ENCODE assay signal across 19 cellular contexts in genomic region chr6:6491761-6492160, GRCh38.
A peak's percentile ranks its signal among the peaks of the same experiment; 100 is the strongest.
DNase-seq lines count a peak whose midpoint lies in the region; ATAC-seq and TF ChIP-seq lines count a peak whose summit lies in the region.
"Had no signal": no experiment of that assay in that cellular context is flagged by ENCODE, and none has a peak within 500 bp of the region (broad histone marks: within the 10 kb centered on the region; RNA-seq: fewer than 3 reads in every experiment).

No MANE protein-coding gene starts in this region.

- H3F3A ChIP-seq in OCI-LY1 (ENCODE audit: insufficient read depth, low read length) = no peaks in the 10 kb centered on the region

- 82% methylated on average over 4 of the region's 4 CpGs for WGBS in right cardiac atrium

- peak overlapping the region; percentile 4 to 64 for H3K27ac Mint-ChIP-seq in effector memory CD8-positive, alpha-beta T cell
- H3K27ac Mint-ChIP-seq: B cell; CD4-positive, alpha-beta T cell; CD8-positive, alpha-beta T cell had no signal

- intact Hi-C loops in Right ventricle myocardium superior (cut with DNase I) = no loop called here
- intact Hi-C loops in right cardiac atrium (cut with DNase I) = loop anchor here in 1 of 4 donors (10.0 kb wide), 1 partner anchor 437 kb away; no protein-coding TSS in a partner anchor

- H2AFZ ChIP-seq in OCI-LY1 (ENCODE audit: low read length) = no peak overlapping the region

- no peaks in the 10 kb centered on the region for H3K4me1 ChIP-seq in right cardiac atrium (ENCODE audit: control insufficient read depth, insufficient read depth, low read length)
- peaks cover 62% of the 10 kb centered on the region for H3K4me1 ChIP-seq in BLaER1
- peaks cover 30% of the 10 kb centered on the region for H3K4me1 ChIP-seq in OCI-LY1 (ENCODE audit: insufficient read depth, low read length, severe bottlenecking)
- H3K4me1 ChIP-seq: A549, Caco-2 had no signal

- H3K27me3 Mint-ChIP-seq in effector memory CD8-positive, alpha-beta T cell = peaks cover 9 to 14% of the 10 kb centered on the region in 2 donors

- no peak for DNase-seq in Right ventricle myocardium superior
- DNase-seq in right cardiac atrium = no peak
- DNase-seq in effector memory CD8-positive, alpha-beta T cell = no peak
- DNase-seq in SIG-M5 treated with dmso at 0.1 percent for 504 hours (lab: John Stamatoyannopoulos, UW; ENCODE audit: unreplicated experiment) = no peak
- DNase-seq in activated effector memory CD4-positive, alpha-beta T cell treated with anti-CD3 and anti-CD28 coated beads, Interleukin-2, amount 50 U/mL, for 16 hours = no peak
- DNase-seq: AML-193; Caco-2; Calu3; CD4-positive, alpha-beta T cell; CD8-positive, alpha-beta T cell; DMS79 treated with DMSO at 0.1 percent for 48 hours; GF-D8 had no signal

- peaks cover 7% of the 10 kb centered on the region for H3K36me3 Mint-ChIP-seq in effector memory CD8-positive, alpha-beta T cell (ENCODE audit: insufficient read depth)
- H3K36me3 Mint-ChIP-seq: CD8-positive, alpha-beta T cell had no signal

- H3K4me1 Mint-ChIP-seq in effector memory CD8-positive, alpha-beta T cell (ENCODE audit: low read depth in 2 of 2) = peaks cover 6 to 7% of the 10 kb centered on the region in 2 donors

- no peaks in the 10 kb centered on the region for H3K9me3 ChIP-seq in right cardiac atrium (ENCODE audit: control insufficient read depth, low read length)
- no peaks in the 10 kb centered on the region for H3K9me3 ChIP-seq in BLaER1
- H3K9me3 ChIP-seq in OCI-LY1 (ENCODE audit: low read length) = no peaks in the 10 kb centered on the region
- H3K9me3 ChIP-seq: A549, Caco-2 had no signal

- H3K79me2 ChIP-seq in OCI-LY1 (ENCODE audit: insufficient read depth, low read length) = no peaks in the 10 kb centered on the region

- TF ChIP-seq CTCF in OCI-LY1 (IDR thresholded peaks at IDR 0.05; ENCODE audit: low read length) = no peak

- H4K20me1 ChIP-seq in BLaER1 (no peaks in the 10 kb centered on the region), OCI-LY1 (ENCODE audit: insufficient read depth, low read length) (no peaks in the 10 kb centered on the region)

- H3K36me3 ChIP-seq in BLaER1 (no peaks in the 10 kb centered on the region), OCI-LY1 (ENCODE audit: insufficient read depth, low read length) (no peaks in the 10 kb centered on the region)

- H3K27me3 ChIP-seq in right cardiac atrium (ENCODE audit: control insufficient read depth, insufficient read depth) = no peaks in the 10 kb centered on the region
- H3K27me3 ChIP-seq in BLaER1 = no peaks in the 10 kb centered on the region
- no peaks in the 10 kb centered on the region for H3K27me3 ChIP-seq in OCI-LY1 (ENCODE audit: insufficient read depth, low read length)

- peak; percentile 36 for ATAC-seq in Right ventricle myocardium superior (ENCODE audit: poor library complexity)
- no peak for ATAC-seq in right cardiac atrium
- ATAC-seq in effector memory CD8-positive, alpha-beta T cell (replicated peaks) = no peak
- ATAC-seq in GM19455 (IDR thresholded peaks at IDR 0.05; ENCODE audit: unreplicated experiment) = no peak
- ATAC-seq: A549; CD8-positive, alpha-beta T cell had no signal

- H3K9me3 Mint-ChIP-seq in effector memory CD8-positive, alpha-beta T cell = no peaks in the 10 kb centered on the region
- H3K9me3 Mint-ChIP-seq: CD4-positive, alpha-beta T cell; CD8-positive, alpha-beta T cell had no signal

- H3K4me2 ChIP-seq in BLaER1 (peak overlapping the region; percentile 73), OCI-LY1 (ENCODE audit: low read length) (no peak overlapping the region)
- H3K4me2 ChIP-seq: A549 had no signal

- H3K9me2 ChIP-seq in OCI-LY1 (ENCODE audit: low read depth, low read length) = no peaks in the 10 kb centered on the region

- H3K4me3 ChIP-seq in right cardiac atrium (ENCODE audit: low read length) (no peak overlapping the region), BLaER1 (no peak overlapping the region), OCI-LY1 (ENCODE audit: low read depth, low read length, poor library complexity, severe bottlenecking) (no peak overlapping the region)
- H3K4me3 ChIP-seq: A549 had no signal

- no peak overlapping the region for H3K4me3 Mint-ChIP-seq in effector memory CD8-positive, alpha-beta T cell
- H3K4me3 Mint-ChIP-seq: B cell; CD4-positive, alpha-beta T cell; CD8-positive, alpha-beta T cell had no signal

- no peak overlapping the region for H3K27ac ChIP-seq in right cardiac atrium (ENCODE audit: low read length)
- H3K27ac ChIP-seq in BLaER1 = peak overlapping the region; percentile 64
- peak overlapping the region; percentile 32 for H3K27ac ChIP-seq in OCI-LY1 (ENCODE audit: low read depth, low read length, poor library complexity, severe bottlenecking)
- H3K27ac ChIP-seq: 22Rv1, A549, C4-2B had no signal

- H3K9ac ChIP-seq in BLaER1 (no peak overlapping the region), OCI-LY1 (ENCODE audit: low read length) (no peak overlapping the region)
